ENCODE assay signal across 8 cellular contexts in the genomic region with DNA sequence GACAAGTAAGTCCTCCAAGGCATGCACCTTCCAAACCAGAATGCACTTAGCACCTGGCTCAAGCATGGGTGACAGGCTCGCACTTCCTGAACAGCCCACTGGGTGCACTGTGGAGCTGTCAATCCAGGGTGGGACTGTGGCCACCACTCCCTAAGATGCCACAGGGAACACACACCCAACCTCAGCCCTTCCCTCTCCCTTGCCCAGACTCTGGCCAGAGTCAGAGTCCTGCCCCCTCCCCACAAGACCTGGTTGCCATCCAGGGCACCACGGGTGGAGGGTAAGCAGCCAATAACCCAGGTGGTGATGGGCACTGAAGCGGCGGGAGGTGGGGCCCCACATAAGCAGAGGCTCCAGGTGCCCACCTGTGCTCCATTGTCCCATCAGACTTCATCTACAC.
DNase-seq lines count a peak whose midpoint lies in the region; ATAC-seq and TF ChIP-seq lines count a peak whose summit lies in the region.

No MANE protein-coding gene starts in this region.

- BruUV-seq in mammary epithelial cell (replicated peaks; lab: Mats Ljungman, UMichigan), result no TSS peak

- H3K27me3 Mint-ChIP-seq in stimulated activated naive CD8-positive, alpha-beta T cell treated with anti-CD3 and anti-CD28 coated beads, Interleukin-15, amount 100 ng/mL, for 72 hours, result peaks cover 10% of the 10 kb centered on the region
- H3K27me3 Mint-ChIP-seq in mesothelial cell of epicardium (ENCODE audit: low read depth), result no peaks in the 10 kb centered on the region

- no peaks in the 10 kb centered on the region for H3K79me2 ChIP-seq in mammary epithelial cell (ENCODE audit: insufficient read depth, low read length)

- H3K4me2 ChIP-seq in mammary epithelial cell (ENCODE audit: insufficient read depth, low read depth, low read length), result no peak overlapping the region

- H4K20me1 ChIP-seq in mammary epithelial cell (ENCODE audit: insufficient read depth, low read length), result no peaks in the 10 kb centered on the region

- H3K9me3 ChIP-seq in mammary epithelial cell (replicated peaks; ENCODE audit: insufficient read depth, low read length), result no peaks in the 10 kb centered on the region

- no peak for DNase-seq in BJ (ENCODE audit: low read depth)
- DNase-seq in GM19238 (ENCODE audit: insufficient read length, low spot score), result peak; percentile 13
- DNase-seq in mammary epithelial cell, result no peak
- DNase-seq in stimulated activated naive CD8-positive, alpha-beta T cell treated with anti-CD3 and anti-CD28 coated beads, Interleukin-15, amount 100 ng/mL, for 72 hours, result peak in 1 of 2 donors; percentile 11
- DNase-seq in mesothelial cell of epicardium (ENCODE audit: low spot score in 2 of 2, unreplicated experiment in 2 of 2), result no peak
- DNase-seq in GDM1 (lab: John Stamatoyannopoulos, UW), result no peak

- no peaks in the 10 kb centered on the region for H3K27me3 ChIP-seq in BJ (ENCODE audit: control insufficient read depth, insufficient read depth, low read length)
- no peaks in the 10 kb centered on the region for H3K27me3 ChIP-seq in mammary epithelial cell (ENCODE audit: insufficient read depth, low read length)

- in situ Hi-C loops in mammary epithelial cell (cut with MboI; ENCODE audit: low sequenced_read_pairs in 2 of 2), result no loop called here

- H3K9me3 Mint-ChIP-seq in stimulated activated naive CD8-positive, alpha-beta T cell treated with anti-CD3 and anti-CD28 coated beads, Interleukin-15, amount 100 ng/mL, for 72 hours, result no peaks in the 10 kb centered on the region
- peaks cover 12% of the 10 kb centered on the region for H3K9me3 Mint-ChIP-seq in mesothelial cell of epicardium

- no peaks in the 10 kb centered on the region for H3K36me3 ChIP-seq in BJ (ENCODE audit: control insufficient read depth, insufficient read depth, low read length)
- H3K36me3 ChIP-seq in mammary epithelial cell (ENCODE audit: insufficient read depth, low read length), result no peaks in the 10 kb centered on the region

- ATAC-seq in HG03442 (IDR thresholded peaks at IDR 0.05; ENCODE audit: unreplicated experiment), result peak; percentile 84
- ATAC-seq in stimulated activated naive CD8-positive, alpha-beta T cell treated with anti-CD3 and anti-CD28 coated beads, Interleukin-15, amount 100 ng/mL, for 72 hours, result peak; percentile 40
- ATAC-seq in GM18873 (IDR thresholded peaks at IDR 0.05; ENCODE audit: low FRiP score, unreplicated experiment), result no peak

- H3K27ac ChIP-seq in mammary epithelial cell (ENCODE audit: insufficient read depth, low read depth, low read length), result no peak overlapping the region

- POLR2A ChIA-PET in BJ (lab: Charles Lee), result no interaction called here

- dilution Hi-C loops in mammary epithelial cell (cut with HindIII; ENCODE audit: low sequenced_read_pairs), result no loop called here

- H3K4me3 ChIP-seq in BJ (ENCODE audit: low read depth, low read length) (no peak overlapping the region), mammary epithelial cell (replicated peaks in 1 of 3; ENCODE audit: insufficient read depth in 1 of 3, low read depth in 2 of 3, low read length in 3 of 3) (no peak overlapping the region)

- CTCF ChIA-PET in BJ (lab: Yijun Ruan, JAX) (no interaction called here), mammary epithelial cell (lab: Charles Lee; ENCODE audit: low non-redundant PET) (interaction anchor here (0.6 kb wide), 1 partner anchor 29 kb away, joined by 9 read pairs; no protein-coding TSS in a partner anchor)

- no peak overlapping the region for H3K4me3 Mint-ChIP-seq in stimulated activated naive CD8-positive, alpha-beta T cell treated with anti-CD3 and anti-CD28 coated beads, Interleukin-15, amount 100 ng/mL, for 72 hours
- H3K4me3 Mint-ChIP-seq in mesothelial cell of epicardium, result no peak overlapping the region

- intact Hi-C loops in mammary epithelial cell (cut with micrococcal nuclease), result loop anchor here (2.0 to 5.0 kb wide), 2 partner anchors 83 to 257 kb away; a partner anchor contains a TSS

- no peak overlapping the region for H3K27ac Mint-ChIP-seq in stimulated activated naive CD8-positive, alpha-beta T cell treated with anti-CD3 and anti-CD28 coated beads, Interleukin-15, amount 100 ng/mL, for 72 hours
- no peak overlapping the region for H3K27ac Mint-ChIP-seq in mesothelial cell of epicardium

- 96% methylated on average over 4 of the region's 4 CpGs for WGBS in mammary epithelial cell (ENCODE audit: low coverage, missing lambda C conversion rate)

- no peak overlapping the region for H2AFZ ChIP-seq in mammary epithelial cell (ENCODE audit: low read depth, low read length)

- peaks cover 11% of the 10 kb centered on the region for H3K4me1 ChIP-seq in mammary epithelial cell (ENCODE audit: insufficient read depth, low read length)

- H3K4me1 Mint-ChIP-seq in stimulated activated naive CD8-positive, alpha-beta T cell treated with anti-CD3 and anti-CD28 coated beads, Interleukin-15, amount 100 ng/mL, for 72 hours, result no peaks in the 10 kb centered on the region
- peaks cover 19% of the 10 kb centered on the region for H3K4me1 Mint-ChIP-seq in mesothelial cell of epicardium

- H3K36me3 Mint-ChIP-seq in mesothelial cell of epicardium, result no peaks in the 10 kb centered on the region

- TF ChIP-seq CTCF in BJ (IDR thresholded peaks at IDR 0.05; ENCODE audit: insufficient read depth, low read depth, low read length) (0 out of 2 replicates have a peak, but pooled peaks have one; percentile 3), mammary epithelial cell (conservative IDR thresholded peaks at IDR 0.05 in 1 of 2, IDR thresholded peaks at IDR 0.05 in 1 of 2; ENCODE audit: extremely low read depth in 1 of 2, insufficient read depth in 1 of 2, low read depth in 1 of 2, low read length in 2 of 2) (peak; percentile 36 to 42), mesothelial cell of epicardium (IDR thresholded peaks at IDR 0.05; ENCODE audit: unreplicated experiment) (no peak)

- no peak overlapping the region for H3K9ac ChIP-seq in mammary epithelial cell (ENCODE audit: insufficient read depth, low read length)
